In the genomic region with DNA sequence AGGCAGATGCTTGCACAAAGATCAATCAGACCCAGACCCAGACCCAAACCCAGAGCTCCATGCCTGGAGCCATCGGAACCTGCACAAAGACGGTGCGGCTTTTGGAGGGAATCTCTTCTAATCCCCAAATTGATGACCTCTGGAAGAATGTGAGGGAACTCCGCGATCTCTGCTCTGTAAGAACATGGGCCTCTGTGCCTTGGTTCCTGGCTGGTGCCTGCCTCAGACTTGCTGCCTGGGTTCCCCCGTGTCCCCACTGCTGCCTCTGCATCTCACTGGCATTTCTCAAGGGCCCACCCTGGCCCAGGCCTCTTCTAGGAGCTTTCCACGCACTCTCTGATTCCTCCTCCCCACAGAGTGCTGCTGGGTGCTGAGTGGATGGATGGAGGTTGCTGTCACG, we compare ENCODE assay signal across 36 cellular contexts.
"Had no signal": no experiment of that assay in that cellular context is flagged by ENCODE, and none has a peak within 500 bp of the region (broad histone marks: within the 10 kb centered on the region; RNA-seq: fewer than 3 reads in every experiment).

No MANE protein-coding gene starts in this region.

- H3K36me3 Mint-ChIP-seq: activated naive CD4-positive, alpha-beta T cell treated with anti-CD3 and anti-CD28 coated beads, Interleukin-2, amount 10 ng/mL, durations not matched to agents 7 days and 5 days; activated naive CD8-positive, alpha-beta T cell; brain; WTC11 had no signal

- H3K27ac ChIP-seq: KMS-11, Peyer's patch, SJSA1 had no signal

- H3K4me3 Mint-ChIP-seq: activated CD4-positive, alpha-beta T cell treated with anti-CD3 and anti-CD28 coated beads for 36 hours; activated CD4-positive, alpha-beta T cell treated with anti-CD3 and anti-CD28 coated beads, Interleukin-2, amount 10 ng/mL, durations not matched to agents 7 days and 5 days; activated naive CD4-positive, alpha-beta T cell treated with anti-CD3 and anti-CD28 coated beads, Interleukin-2, amount 10 ng/mL, durations not matched to agents 7 days and 5 days; activated naive CD8-positive, alpha-beta T cell; activated naive CD8-positive, alpha-beta T cell treated with anti-CD3 and anti-CD28 coated beads, Interleukin-2, amount 50 U/mL, for 24 hours; brain; T-helper 1 cell treated with Interleukin-12 subunit alpha and Interleukin-12 subunit beta and Interleukin-4 antibody, amounts not matched to agents 30 μg/mL and 1 μg/mL, for 36 hours; T-helper 2 cell treated with Interferon-gamma antibody and Interleukin-4, amounts not matched to agents 5 μg/mL and 100 μg/mL, for 36 hours; WTC11 had no signal

- H3K27me3 Mint-ChIP-seq: activated CD4-positive, alpha-beta T cell treated with anti-CD3 and anti-CD28 coated beads, Interleukin-2, amount 10 ng/mL, durations not matched to agents 7 days and 5 days had no signal

- H3K4me1 Mint-ChIP-seq: activated CD4-positive, alpha-beta T cell treated with anti-CD3 and anti-CD28 coated beads for 36 hours; activated CD4-positive, alpha-beta T cell treated with anti-CD3 and anti-CD28 coated beads, Interleukin-2, amount 10 ng/mL, durations not matched to agents 7 days and 5 days; activated naive CD4-positive, alpha-beta T cell treated with anti-CD3 and anti-CD28 coated beads, Interleukin-2, amount 10 ng/mL, durations not matched to agents 7 days and 5 days; activated naive CD8-positive, alpha-beta T cell treated with anti-CD3 and anti-CD28 coated beads, Interleukin-2, amount 50 U/mL, for 24 hours had no signal

- ATAC-seq: activated CD4-positive, alpha-beta T cell treated with anti-CD3 and anti-CD28 coated beads for 36 hours; activated CD4-positive, CD25-positive, alpha-beta regulatory T cell treated with anti-CD3 and anti-CD28 coated beads, Interleukin-2, amount 50 U/mL, for 24 hours; activated naive CD8-positive, alpha-beta T cell treated with anti-CD3 and anti-CD28 coated beads, Interleukin-2, amount 50 U/mL, for 24 hours; PC-3 had no signal

- H3K4me3 ChIP-seq: Peyer's patch, SJSA1 had no signal

- FAIRE-seq: bronchial epithelial cell, TTC549 had no signal

- DNase-seq: activated CD4-positive, alpha-beta T cell treated with anti-CD3 and anti-CD28 coated beads for 36 hours; activated CD4-positive, alpha-beta T cell treated with anti-CD3 and anti-CD28 coated beads, Interleukin-2, amount 10 ng/mL, durations not matched to agents 7 days and 5 days; activated CD4-positive, alpha-beta T cell treated with anti-CD3 and anti-CD28 coated beads, Interleukin-2, amount 50 U/mL, for 48 hours; activated effector memory CD4-positive, alpha-beta T cell treated with Interleukin-2 at 50 U/mL for 16 hours; activated naive CD4-positive, alpha-beta T cell treated with anti-CD3 and anti-CD28 coated beads, Interleukin-2, amount 10 ng/mL, durations not matched to agents 7 days and 5 days; activated naive CD8-positive, alpha-beta T cell treated with anti-CD3 and anti-CD28 coated beads, Interleukin-2, amount 50 U/mL, for 24 hours; activated T-cell treated with anti-CD3 and anti-CD28 coated beads, Interleukin-2, amount 50 U/mL, for 48 hours; anterior cingulate cortex; caudate nucleus; cerebellar nuclear complex; MM.1S; MV-4-11; NCI-H1092; NCI-H1436 treated with DMSO at 0.1 percent for 48 hours; NCI-H1694 treated with DMSO at 0.1 percent for 48 hours; NCI-H2029; NCI-H345; NCI-H510A; NCI-H526; NCI-H748 treated with DMSO at 0.1 percent for 48 hours; NK-92 treated with Interleukin-12 subunit alpha and Interleukin-12 subunit beta, amount 100 ng/mL, for 24 hours; PC-3; Peyer's patch; RPMI8226; SHP77 treated with DMSO at 0.1 percent for 48 hours; SK-N-SH had no signal

- H3K27ac Mint-ChIP-seq: activated CD4-positive, alpha-beta T cell treated with anti-CD3 and anti-CD28 coated beads for 36 hours; activated CD4-positive, alpha-beta T cell treated with anti-CD3 and anti-CD28 coated beads, Interleukin-2, amount 10 ng/mL, durations not matched to agents 7 days and 5 days; activated naive CD4-positive, alpha-beta T cell treated with anti-CD3 and anti-CD28 coated beads, Interleukin-2, amount 10 ng/mL, durations not matched to agents 7 days and 5 days; activated naive CD8-positive, alpha-beta T cell; activated naive CD8-positive, alpha-beta T cell treated with anti-CD3 and anti-CD28 coated beads, Interleukin-2, amount 50 U/mL, for 24 hours; T-helper 1 cell treated with Interleukin-12 subunit alpha and Interleukin-12 subunit beta and Interleukin-4 antibody, amounts not matched to agents 30 μg/mL and 1 μg/mL, for 36 hours; T-helper 2 cell treated with Interferon-gamma antibody and Interleukin-4, amounts not matched to agents 5 μg/mL and 100 μg/mL, for 36 hours; WTC11 had no signal
